Comparison of ENCODE assay signal across 1 cellular context in genomic region chr11:10758959-10759358, GRCh38.
TF ChIP-seq lines count a peak whose summit lies in the region.

No MANE protein-coding gene starts in this region.

TF ChIP-seq in HCT116, 20 proteins besides CTCF, POLR2A, EP300 and RAD21:
- no peak for TF ChIP-seq ZBTB33 (IDR thresholded peaks at IDR 0.05; ENCODE audit: extremely low read depth, insufficient replicate concordance, low read length)
- no peak for TF ChIP-seq ELF1 (IDR thresholded peaks at IDR 0.05; ENCODE audit: borderline replicate concordance, low read depth)
- TF ChIP-seq JUND (IDR thresholded peaks at IDR 0.05), result no peak
- TF ChIP-seq YY1 (IDR thresholded peaks at IDR 0.05; ENCODE audit: extremely low read depth, insufficient replicate concordance, low read depth, low read length), result no peak
- no peak for TF ChIP-seq EZH2phosphoT487 (IDR thresholded peaks at IDR 0.05; ENCODE audit: borderline replicate concordance)
- no peak for TF ChIP-seq REST (IDR thresholded peaks at IDR 0.05; ENCODE audit: low read depth)
- TF ChIP-seq EGR1 (IDR thresholded peaks at IDR 0.05; ENCODE audit: low read depth), result no peak
- no peak for TF ChIP-seq SP1 (IDR thresholded peaks at IDR 0.05; ENCODE audit: low read depth)
